ENCODE assay signal across 1 cellular context in the genomic region with DNA sequence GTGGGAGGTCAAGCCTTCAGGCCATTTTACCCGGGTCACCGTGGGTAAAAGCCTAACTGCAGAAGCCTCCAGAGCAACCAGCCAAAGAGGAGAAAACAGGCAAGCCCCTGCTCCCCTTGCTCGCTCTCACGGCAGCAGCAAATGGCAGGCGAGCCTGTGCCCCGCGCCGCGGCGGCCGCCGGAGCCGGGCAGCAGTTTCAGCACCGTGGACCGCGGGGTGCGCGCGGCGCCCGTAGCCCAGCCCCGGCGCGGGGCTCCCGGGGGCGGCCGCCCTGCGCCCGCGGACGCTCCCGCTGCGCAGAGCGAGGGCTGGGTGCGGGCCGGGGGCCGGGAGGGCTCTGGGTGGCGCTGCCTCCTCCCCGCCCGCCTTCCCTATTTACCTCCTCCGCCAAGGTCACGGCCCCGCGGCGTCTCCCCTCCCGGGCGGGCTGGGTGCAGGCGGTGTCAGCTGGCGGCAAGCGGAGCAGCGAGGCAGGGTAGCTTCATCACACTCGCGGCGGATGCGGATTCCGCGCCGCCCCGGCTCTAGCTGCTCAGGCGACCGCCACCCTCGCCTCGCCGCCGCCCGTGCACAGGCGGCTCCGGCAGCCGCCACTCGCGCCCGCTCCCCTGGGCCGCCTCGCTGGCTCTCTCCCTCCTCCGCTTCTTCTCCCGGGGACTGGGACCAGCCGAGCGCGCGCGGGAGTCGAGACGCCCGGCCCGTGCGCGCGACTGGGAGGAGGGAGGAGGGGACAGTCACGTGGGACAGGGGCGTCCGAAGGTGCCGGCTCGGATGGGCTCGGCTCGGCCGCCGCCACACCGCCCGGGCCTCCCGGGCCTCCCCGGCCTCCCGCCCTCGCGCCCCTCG.
TF ChIP-seq lines count a peak whose summit lies in the region.

A gene (minus strand): TSS at position 687 of the 847 bp plus-strand sequence.

TF ChIP-seq in IMR-90, 13 proteins besides CTCF, POLR2A, EP300 and RAD21 (continued from another document):
- TF ChIP-seq, protein P1, sequence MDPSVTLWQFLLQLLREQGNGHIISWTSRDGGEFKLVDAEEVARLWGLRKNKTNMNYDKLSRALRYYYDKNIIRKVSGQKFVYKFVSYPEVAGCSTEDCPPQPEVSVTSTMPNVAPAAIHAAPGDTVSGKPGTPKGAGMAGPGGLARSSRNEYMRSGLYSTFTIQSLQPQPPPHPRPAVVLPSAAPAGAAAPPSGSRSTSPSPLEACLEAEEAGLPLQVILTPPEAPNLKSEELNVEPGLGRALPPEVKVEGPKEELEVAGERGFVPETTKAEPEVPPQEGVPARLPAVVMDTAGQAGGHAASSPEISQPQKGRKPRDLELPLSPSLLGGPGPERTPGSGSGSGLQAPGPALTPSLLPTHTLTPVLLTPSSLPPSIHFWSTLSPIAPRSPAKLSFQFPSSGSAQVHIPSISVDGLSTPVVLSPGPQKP (IDR thresholded peaks at IDR 0.05; ENCODE audit: borderline replicate concordance, low read depth, low read length) = no peak
- no peak for TF ChIP-seq CHD1 (IDR thresholded peaks at IDR 0.05; ENCODE audit: low read depth, low read length)
TF ChIP-seq in IMR-90: peak in this region for 2.
